In the genomic region with DNA sequence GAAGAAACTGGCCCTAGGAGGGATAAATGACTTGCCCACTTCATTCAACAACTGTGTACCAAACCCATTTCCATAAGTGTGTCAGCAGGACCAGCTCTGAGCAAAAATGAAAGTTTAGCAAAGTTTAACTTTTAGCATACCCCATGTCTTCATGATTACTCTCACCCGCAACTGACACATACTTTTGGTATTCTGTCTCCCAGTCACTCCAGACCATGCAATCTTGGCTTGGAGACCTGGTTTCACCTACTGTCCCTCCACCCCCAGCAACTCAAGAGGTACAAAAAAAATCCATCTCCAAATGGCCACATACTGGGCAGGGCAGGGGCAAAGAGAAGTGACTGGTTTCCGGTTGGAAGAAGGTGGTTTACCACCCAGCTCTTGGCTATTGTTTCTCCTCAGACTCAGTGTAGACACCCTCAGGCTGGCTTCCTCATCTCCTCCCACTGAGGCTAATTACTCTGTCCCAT, we compare ENCODE assay signal across 8 cellular contexts.
DNase-seq lines count a peak whose midpoint lies in the region; ATAC-seq and TF ChIP-seq lines count a peak whose summit lies in the region.

No MANE protein-coding gene starts in this region.

- H3K27ac ChIP-seq in SK-N-MC (peak overlapping the region; percentile 75), mesendoderm (ENCODE audit: low read depth, low read length) (no peak overlapping the region), Karpas-422 (ENCODE audit: low read length) (no peak overlapping the region), GM23338 (ENCODE audit: low read depth) (no peak overlapping the region)

- peaks cover 8% of the 10 kb centered on the region for H3K27me3 Mint-ChIP-seq in GM23338 (ENCODE audit: insufficient read depth, low read depth, poor library complexity)

- no peak overlapping the region for H3K4me3 Mint-ChIP-seq in GM23338

- no peak overlapping the region for H3K4ac ChIP-seq in mesendoderm (ENCODE audit: low read depth, low read length)

- H3K79me2 ChIP-seq in mesendoderm (ENCODE audit: control insufficient read depth, insufficient read depth, low read length) (no peaks in the 10 kb centered on the region), Karpas-422 (ENCODE audit: low read length) (no peaks in the 10 kb centered on the region), GM23338 (replicated peaks; ENCODE audit: insufficient read depth) (no peaks in the 10 kb centered on the region)

- no CpG with 5 or more reads among the region's 2 CpGs for WGBS in mesendoderm (ENCODE audit: extremely low coverage, insufficient coverage, low lambda C conversion rate)

- no peak overlapping the region for H3K4me2 ChIP-seq in mesendoderm (ENCODE audit: low read length)
- no peak overlapping the region for H3K4me2 ChIP-seq in Karpas-422 (ENCODE audit: low read depth, low read length, poor library complexity, severe bottlenecking)
- H3K4me2 ChIP-seq in GM23338 = no peak overlapping the region

- no peak overlapping the region for H3K23ac ChIP-seq in mesendoderm (ENCODE audit: low read length)

- no peak overlapping the region for H2BK120ac ChIP-seq in mesendoderm (ENCODE audit: low read depth, low read length)

- H3K9me3 ChIP-seq in SK-N-MC (ENCODE audit: low read depth, low read length) = no peaks in the 10 kb centered on the region
- no peaks in the 10 kb centered on the region for H3K9me3 ChIP-seq in Karpas-422 (ENCODE audit: low read length)

- DNase-seq in EL = peak; percentile 76
- DNase-seq in SK-N-MC (ENCODE audit: low read depth, low spot score) = no peak
- DNase-seq in mesendoderm = peak; percentile 21
- no peak for DNase-seq in Karpas-422
- DNase-seq in GM23338 (ENCODE audit: low spot score) = no peak
- DNase-seq in ureter (ENCODE audit: low spot score) = no peak

- H3K36me3 ChIP-seq in SK-N-MC (ENCODE audit: insufficient read depth, low read length) = no peaks in the 10 kb centered on the region
- no peaks in the 10 kb centered on the region for H3K36me3 ChIP-seq in mesendoderm (ENCODE audit: control insufficient read depth, insufficient read depth, low read length)
- no peaks in the 10 kb centered on the region for H3K36me3 ChIP-seq in Karpas-422 (ENCODE audit: insufficient read depth, low read length)
- H3K36me3 ChIP-seq in GM23338 (ENCODE audit: insufficient read depth) = no peaks in the 10 kb centered on the region

- H3K4me3 ChIP-seq in SK-N-MC = peak overlapping the region; percentile 68
- H3K4me3 ChIP-seq in mesendoderm (ENCODE audit: low read length) = no peak overlapping the region
- no peak overlapping the region for H3K4me3 ChIP-seq in Karpas-422 (ENCODE audit: low read length)
- H3K4me3 ChIP-seq in GM23338 = no peak overlapping the region

- no peak overlapping the region for H2BK5ac ChIP-seq in mesendoderm (ENCODE audit: low read length)

- ATAC-seq in GM21528 (IDR thresholded peaks at IDR 0.05; ENCODE audit: low FRiP score, unreplicated experiment) = peak; percentile 32
- ATAC-seq in HG03135 (IDR thresholded peaks at IDR 0.05; ENCODE audit: unreplicated experiment) = no peak
- ATAC-seq in GM23338 = no peak

- H4K8ac ChIP-seq in mesendoderm (ENCODE audit: low read depth, low read length) = no peak overlapping the region

- H2AFZ ChIP-seq in Karpas-422 (ENCODE audit: low read length) (no peak overlapping the region), GM23338 (no peak overlapping the region)

- no peak overlapping the region for H3K27ac Mint-ChIP-seq in GM23338

- no peak overlapping the region for H2BK15ac ChIP-seq in mesendoderm (replicated peaks; ENCODE audit: low read depth)

- no peaks in the 10 kb centered on the region for H3F3A ChIP-seq in GM23338 (replicated peaks; ENCODE audit: low read depth)

- no peak overlapping the region for H2AK5ac ChIP-seq in mesendoderm (ENCODE audit: low read length)

- no peaks in the 10 kb centered on the region for H3K9me3 Mint-ChIP-seq in GM23338

- no peak overlapping the region for H3K18ac ChIP-seq in mesendoderm (ENCODE audit: low read length)

- H3K27me3 ChIP-seq in mesendoderm (ENCODE audit: insufficient read depth, low read length, poor library complexity) = no peaks in the 10 kb centered on the region
- no peaks in the 10 kb centered on the region for H3K27me3 ChIP-seq in Karpas-422 (ENCODE audit: low read length)
- no peaks in the 10 kb centered on the region for H3K27me3 ChIP-seq in GM23338 (ENCODE audit: insufficient read depth)

- TF ChIP-seq CTCF in GM23338 (conservative IDR thresholded peaks at IDR 0.05; ENCODE audit: low read depth in 2 of 2) = no peak

- H3K9me2 ChIP-seq in Karpas-422 (replicated peaks; ENCODE audit: insufficient read depth, low read length) = no peaks in the 10 kb centered on the region
- H3K9me2 ChIP-seq in GM23338 (ENCODE audit: insufficient read depth) = no peaks in the 10 kb centered on the region

- H3K4me1 ChIP-seq in mesendoderm (ENCODE audit: control insufficient read depth, low read depth, low read length) (peaks cover 4% of the 10 kb centered on the region), Karpas-422 (ENCODE audit: low read length) (peaks cover 16% of the 10 kb centered on the region), GM23338 (ENCODE audit: insufficient read depth) (peaks cover 5% of the 10 kb centered on the region; the same call in 1 of the 2 replicates)

- no peaks in the 10 kb centered on the region for H3K79me1 ChIP-seq in mesendoderm (ENCODE audit: low read length)

- no peak overlapping the region for H3K56ac ChIP-seq in mesendoderm (ENCODE audit: low read length)

- no peaks in the 10 kb centered on the region for H4K20me1 ChIP-seq in Karpas-422 (ENCODE audit: insufficient read depth, low read depth, low read length)
- H4K20me1 ChIP-seq in GM23338 (replicated peaks; ENCODE audit: insufficient read depth) = no peaks in the 10 kb centered on the region

- peaks cover 17% of the 10 kb centered on the region; the same call in 2 of the 3 replicates for H3K4me1 Mint-ChIP-seq in GM23338

- H3K36me3 Mint-ChIP-seq in GM23338 (ENCODE audit: low read depth) = peaks cover 5% of the 10 kb centered on the region; the same call in 2 of the 3 replicates

- no peak overlapping the region for H3K9ac ChIP-seq in SK-N-MC (ENCODE audit: insufficient read length)
- no peak overlapping the region for H3K9ac ChIP-seq in mesendoderm (ENCODE audit: low read length)
- H3K9ac ChIP-seq in Karpas-422 (ENCODE audit: low read length) = no peak overlapping the region

- H4K5ac ChIP-seq in mesendoderm (ENCODE audit: low read length) = no peak overlapping the region

TF ChIP-seq in GM23338, 12 proteins besides CTCF, POLR2A, EP300 and RAD21 (continues in another document):
- TF ChIP-seq ETS1 (IDR thresholded peaks at IDR 0.05) = no peak
- TF ChIP-seq CREB1 (CRISPR knock-in tag; IDR thresholded peaks at IDR 0.05; ENCODE audit: low read depth) = no peak
- TF ChIP-seq JUNB (IDR thresholded peaks at IDR 0.05; ENCODE audit: unreplicated experiment) = no peak

Comparison
In these comparisons a context has a peak if more than half of its experiments do, and no peak if none do; other contexts are left out.
1. DNase-seq: peak in EL (single experiment) and mesendoderm (single experiment); none in SK-N-MC (single experiment), Karpas-422 (single experiment), GM23338 (single experiment) and ureter (single experiment).